ENCODE assay signal across 11 cellular contexts in genomic region chr11:27385245-27385644, GRCh38. TPM values are rescaled to one million over a fixed set of nuclear protein-coding genes. Genes with fewer than 3 reads are reported as not detected.
DNase-seq lines count a peak whose midpoint lies in the region; ATAC-seq and TF ChIP-seq lines count a peak whose summit lies in the region.
"Had no signal": no experiment of that assay in that cellular context is flagged by ENCODE, and none has a peak within 500 bp of the region (broad histone marks: within the 10 kb centered on the region; RNA-seq: fewer than 3 reads in every experiment).

No MANE protein-coding gene starts in this region.

- peak; percentile 87 for DNase-seq in EH (ENCODE audit: low read depth)
- DNase-seq in RPMI7951 (ENCODE audit: low read depth), result peak; percentile 42
- peak; percentile 89 for DNase-seq in fibroblast of pulmonary artery (ENCODE audit: low read depth)
- DNase-seq in renal cortical epithelial cell (ENCODE audit: low read depth), result peak; percentile 86
- DNase-seq in occipital lobe (lab: John Stamatoyannopoulos, UW), result no peak
- no peak for DNase-seq in DMS79 (lab: John Stamatoyannopoulos, UW)
- DNase-seq in activated CD4-positive, alpha-beta T cell treated with anti-CD3 and anti-CD28 coated beads, Interleukin-2, amount 50 U/mL, for 4 hours, result no peak
- DNase-seq: activated T-cell treated with anti-CD3 and anti-CD28 coated beads, Interleukin-2, amount 50 U/mL, for 72 hours; NCI-H146; transverse colon had no signal

- TF ChIP-seq CTCF in fibroblast of pulmonary artery (IDR thresholded peaks at IDR 0.05; ENCODE audit: low read length, missing control alignments), result no peak

- no peak overlapping the region for H3K4me3 ChIP-seq in fibroblast of pulmonary artery (replicated peaks; ENCODE audit: low read depth, low read length)
- H3K4me3 ChIP-seq: transverse colon had no signal

- ATAC-seq in HG03135 (IDR thresholded peaks at IDR 0.05; ENCODE audit: unreplicated experiment), result no peak
- ATAC-seq: activated T-cell treated with anti-CD3 and anti-CD28 coated beads, Interleukin-2, amount 50 U/mL, for 72 hours had no signal

RNA-seq across cellular contexts. Expression of gene CCDC34, which starts 22.2 kb away (rescaled TPM):
- total RNA-seq in RPMI7951 (2014; rRNA removed; shearing (Covaris generic)), result 12.7 and 14.5 TPM in 2 replicates
- 4.0 and 5.0 TPM in 2 replicates for total RNA-seq in renal cortical epithelial cell
- total RNA-seq in occipital lobe, result 5.9 TPM

Comparison
In these comparisons a context has a peak if more than half of its experiments do, and no peak if none do; other contexts are left out.
1. DNase-seq: peak in EH (single experiment), RPMI7951 (single experiment), fibroblast of pulmonary artery (single experiment) and renal cortical epithelial cell (single experiment); none in occipital lobe (single experiment), DMS79 (single experiment) and activated CD4-positive, alpha-beta T cell treated with anti-CD3 and anti-CD28 coated beads, Interleukin-2, amount 50 U/mL, for 4 hours (0 of 2).